Comparison of ENCODE assay signal across 35 cellular contexts in genomic region chr14:33464563-33464962, GRCh38.
"Had no signal": no experiment of that assay in that cellular context is flagged by ENCODE, and none has a peak within 500 bp of the region (broad histone marks: within the 10 kb centered on the region; RNA-seq: fewer than 3 reads in every experiment).

No MANE protein-coding gene starts in this region.

- H3K36me3 Mint-ChIP-seq: activated naive CD8-positive, alpha-beta T cell treated with anti-CD3 and anti-CD28 coated beads for 36 hours had no signal

- H3K27ac Mint-ChIP-seq: activated CD4-positive, alpha-beta T cell treated with anti-CD3 and anti-CD28 coated beads, Interleukin-2, amount 10 ng/mL, durations not matched to agents 24 days and 14 days; activated CD8-positive, alpha-beta T cell treated with anti-CD3 and anti-CD28 coated beads for 36 hours; activated naive CD8-positive, alpha-beta T cell treated with anti-CD3 and anti-CD28 coated beads for 36 hours; activated T-cell treated with anti-CD3 and anti-CD28 coated beads, Interleukin-2, amount 50 U/mL, for 72 hours; activated T-helper 17 cell treated with anti-CD3 and anti-CD28 coated beads, Interleukin-2, amount 50 U/mL, for 72 hours had no signal

- H3K4me3 ChIP-seq: K562, Peyer's patch had no signal

- ATAC-seq: activated CD8-positive, alpha-beta T cell treated with anti-CD3 and anti-CD28 coated beads for 36 hours; activated T-cell treated with anti-CD3 and anti-CD28 coated beads, Interleukin-2, amount 50 U/mL, for 72 hours; activated T-helper 17 cell treated with anti-CD3 and anti-CD28 coated beads, Interleukin-2, amount 50 U/mL, for 72 hours; K562; PC-3 had no signal

- H3K27me3 ChIP-seq: brain microvascular endothelial cell, Peyer's patch had no signal

- H3K9me3 ChIP-seq: Peyer's patch had no signal

- H3K4me1 ChIP-seq: Peyer's patch had no signal

- FAIRE-seq: K562 had no signal

- H3K36me3 ChIP-seq: brain microvascular endothelial cell, Peyer's patch, WERI-Rb-1 had no signal

- H3K4me1 Mint-ChIP-seq: activated CD4-positive, alpha-beta T cell treated with anti-CD3 and anti-CD28 coated beads, Interleukin-2, amount 10 ng/mL, durations not matched to agents 24 days and 14 days; activated naive CD8-positive, alpha-beta T cell treated with anti-CD3 and anti-CD28 coated beads for 36 hours; activated T-helper 17 cell treated with anti-CD3 and anti-CD28 coated beads, Interleukin-2, amount 50 U/mL, for 72 hours had no signal

- H3K9me3 Mint-ChIP-seq: activated CD4-positive, alpha-beta T cell treated with anti-CD3 and anti-CD28 coated beads, Interleukin-2, amount 10 ng/mL, durations not matched to agents 24 days and 14 days; activated CD8-positive, alpha-beta T cell treated with anti-CD3 and anti-CD28 coated beads for 36 hours; activated naive CD8-positive, alpha-beta T cell treated with anti-CD3 and anti-CD28 coated beads for 36 hours; activated T-cell treated with anti-CD3 and anti-CD28 coated beads, Interleukin-2, amount 50 U/mL, for 72 hours; activated T-helper 17 cell treated with anti-CD3 and anti-CD28 coated beads, Interleukin-2, amount 50 U/mL, for 72 hours had no signal

- H3K27me3 Mint-ChIP-seq: activated CD4-positive, alpha-beta T cell treated with anti-CD3 and anti-CD28 coated beads, Interleukin-2, amount 10 ng/mL, durations not matched to agents 24 days and 14 days; activated CD8-positive, alpha-beta T cell treated with anti-CD3 and anti-CD28 coated beads for 36 hours; activated T-helper 17 cell treated with anti-CD3 and anti-CD28 coated beads, Interleukin-2, amount 50 U/mL, for 72 hours had no signal

- H3K4me3 Mint-ChIP-seq: activated CD4-positive, alpha-beta T cell treated with anti-CD3 and anti-CD28 coated beads, Interleukin-2, amount 10 ng/mL, durations not matched to agents 24 days and 14 days; activated CD8-positive, alpha-beta T cell treated with anti-CD3 and anti-CD28 coated beads for 36 hours; activated naive CD8-positive, alpha-beta T cell treated with anti-CD3 and anti-CD28 coated beads for 36 hours; activated T-cell treated with anti-CD3 and anti-CD28 coated beads, Interleukin-2, amount 50 U/mL, for 72 hours; activated T-helper 17 cell treated with anti-CD3 and anti-CD28 coated beads, Interleukin-2, amount 50 U/mL, for 72 hours had no signal

- H3K27ac ChIP-seq: brain microvascular endothelial cell, Peyer's patch, WERI-Rb-1 had no signal

- DNase-seq: activated CD4-positive, alpha-beta T cell treated with anti-CD3 and anti-CD28 coated beads for 1 hour; activated CD4-positive, alpha-beta T cell treated with anti-CD3 and anti-CD28 coated beads, Interleukin-2, amount 10 ng/mL, durations not matched to agents 24 days and 14 days; activated CD4-positive, alpha-beta T cell treated with anti-CD3 and anti-CD28 coated beads, Interleukin-2, amount 50 U/mL, for 4 hours; activated CD4-positive, CD25-positive, alpha-beta regulatory T cell; activated CD8-positive, alpha-beta T cell treated with anti-CD3 and anti-CD28 coated beads for 36 hours; activated effector memory CD4-positive, alpha-beta T cell treated with anti-CD3 and anti-CD28 coated beads, Interleukin-2, amount 50 U/mL, for 16 hours; activated naive CD4-positive, alpha-beta T cell; activated naive CD4-positive, alpha-beta T cell treated with anti-CD3 and anti-CD28 coated beads, Interleukin-2, amount 50 U/mL, for 16 hours; activated naive CD8-positive, alpha-beta T cell treated with anti-CD3 and anti-CD28 coated beads for 36 hours; activated T-cell treated with anti-CD3 and anti-CD28 coated beads, Interleukin-2, amount 50 U/mL, for 1 hour; activated T-cell treated with anti-CD3 and anti-CD28 coated beads, Interleukin-2, amount 50 U/mL, for 72 hours; amniotic stem cell; aorta; brain microvascular endothelial cell; central memory CD4-positive, alpha-beta T cell; NCI-H1092 treated with DMSO at 0.1 percent for 48 hours; NCI-H146; NCI-H187; NCI-H2029 treated with DMSO at 0.1 percent for 48 hours; NCI-H2107; NCI-H2171; NCI-H226; NCI-H446 treated with DMSO at 0.1 percent for 48 hours; NCI-H524; NCI-H774; PC-3; Peyer's patch; RPMI8226; SW 1271; T-helper 1 cell; T-helper 2 cell; T-helper 9 cell; WERI-Rb-1 had no signal
